Comparison of ENCODE assay signal across 8 cellular contexts in genomic region chr1:110524311-110525249, GRCh38. TPM values are rescaled to one million over a fixed set of nuclear protein-coding genes. Genes with fewer than 3 reads are reported as not detected.
DNase-seq lines count a peak whose midpoint lies in the region; ATAC-seq, FAIRE-seq and TF ChIP-seq lines count a peak whose summit lies in the region.

No MANE protein-coding gene starts in this region.

- FAIRE-seq in keratinocyte (lab: Jason Lieb, UNC), result peak; percentile 41

- H3K4me1 ChIP-seq in keratinocyte (ENCODE audit: control insufficient read depth, extremely low read depth, insufficient read depth, low read length), result peaks cover 12% of the 10 kb centered on the region
- no peaks in the 10 kb centered on the region for H3K4me1 ChIP-seq in uterus

- intact Hi-C loops in uterus (cut with DNase I; ENCODE audit: low total_unique reads), result no loop called here

- H3K27me3 ChIP-seq in brain microvascular endothelial cell (replicated peaks), result peaks cover 6% of the 10 kb centered on the region
- H3K27me3 ChIP-seq in keratinocyte (ENCODE audit: control insufficient read depth, extremely low read depth, insufficient read depth, low read length), result peaks cover 17% of the 10 kb centered on the region
- H3K27me3 ChIP-seq in uterus, result no peaks in the 10 kb centered on the region

- no peak overlapping the region for H3K9ac ChIP-seq in keratinocyte (ENCODE audit: control insufficient read depth, extremely low read depth, insufficient read depth, low read length)

- in situ Hi-C loops in brain microvascular endothelial cell (cut with HindIII; ENCODE audit: low pct_ligation_motif_present, low sequenced_read_pairs), result no loop called here

- no peaks in the 10 kb centered on the region for H3K79me2 ChIP-seq in keratinocyte (ENCODE audit: control insufficient read depth, insufficient read depth, low read length)

- TF ChIP-seq POLR2A in uterus (IDR thresholded peaks at IDR 0.05), result no peak

- H3K4me3 ChIP-seq in brain microvascular endothelial cell (ENCODE audit: low read depth, low read length) (no peak overlapping the region), keratinocyte (ENCODE audit: control insufficient read depth in 2 of 3, extremely low read depth in 1 of 3, insufficient read depth in 2 of 3, low read depth in 1 of 3, low read length in 3 of 3) (no peak overlapping the region), uterus (no peak overlapping the region)

- ATAC-seq in HG02623 (IDR thresholded peaks at IDR 0.05; ENCODE audit: unreplicated experiment), result no peak

- POLR2A ChIA-PET in GM10248 (lab: Yijun Ruan, JAX), result no interaction called here

- DNase-seq in GM10248 (ENCODE audit: extremely low spot score) (peak; percentile 72), NCI-H1417 treated with DMSO at 0.1 percent for 48 hours (lab: John Stamatoyannopoulos, UW) (peak; percentile 17), T-helper 9 cell (peak; percentile 33), brain microvascular endothelial cell (peak; percentile 17), keratinocyte (ENCODE audit: low read depth, low spot score) (no peak), uterus (no peak)
- peak; percentile 46 for DNase-seq in stimulated activated CD4-positive, alpha-beta T cell treated with anti-CD3 and anti-CD28 coated beads, Interleukin-4, amount 100 ng/mL, for 1 hour

- TF ChIP-seq CTCF in GM10248 (IDR thresholded peaks at IDR 0.05; ENCODE audit: control extremely low read depth, extremely low read depth, low read depth, missing control alignments), result peak; percentile 63
- TF ChIP-seq CTCF in brain microvascular endothelial cell (IDR thresholded peaks at IDR 0.05; ENCODE audit: low read depth, low read length, missing control alignments), result peak; percentile 79
- TF ChIP-seq CTCF in keratinocyte (optimal IDR thresholded peaks at IDR 0.05 in 1 of 3, IDR thresholded peaks at IDR 0.05 in 1 of 3, conservative IDR thresholded peaks at IDR 0.05 in 1 of 3; ENCODE audit: extremely low read depth in 1 of 3, insufficient read depth in 2 of 3, low read length in 3 of 3), result peak; percentile 81 to 94 (median 94)
- TF ChIP-seq CTCF in uterus (IDR thresholded peaks at IDR 0.05), result peak in 1 of 4 experiments; percentile 22

- H3K4me2 ChIP-seq in keratinocyte (ENCODE audit: control insufficient read depth, extremely low read depth, insufficient read depth, low read depth, low read length), result peak overlapping the region; percentile 54

- no peaks in the 10 kb centered on the region for H3K9me1 ChIP-seq in keratinocyte (ENCODE audit: control insufficient read depth, extremely low read depth, insufficient read depth, low read length)

- H3K27ac ChIP-seq in brain microvascular endothelial cell, result no peak overlapping the region
- no peak overlapping the region for H3K27ac ChIP-seq in keratinocyte (ENCODE audit: control insufficient read depth, insufficient read depth, low read length)
- no peak overlapping the region for H3K27ac ChIP-seq in uterus

- H3K36me3 ChIP-seq in brain microvascular endothelial cell (replicated peaks) (no peaks in the 10 kb centered on the region), keratinocyte (ENCODE audit: control insufficient read depth in 2 of 2, extremely low read depth in 1 of 2, insufficient read depth in 2 of 2, low read length in 2 of 2) (no peaks in the 10 kb centered on the region), uterus (no peaks in the 10 kb centered on the region)

- no peaks in the 10 kb centered on the region for H4K20me1 ChIP-seq in keratinocyte (ENCODE audit: control insufficient read depth, extremely low read depth, insufficient read depth, low read length)

- H3K9me3 ChIP-seq in keratinocyte (ENCODE audit: control insufficient read depth, low read depth, low read length), result no peaks in the 10 kb centered on the region
- no peaks in the 10 kb centered on the region for H3K9me3 ChIP-seq in uterus

- H2AFZ ChIP-seq in keratinocyte (ENCODE audit: control insufficient read depth, low read length), result no peak overlapping the region

- dilution Hi-C loops in keratinocyte (cut with MboI; ENCODE audit: extremely low pct_ligation_motif_present, low sequenced_read_pairs), result no loop called here

- CTCF ChIA-PET in GM10248 (lab: Yijun Ruan, JAX), result interaction anchor here (0.9 to 7.6 kb wide), 20 partner anchors 8 to 334 kb away, joined by 3 to 53 read pairs (median 4); no protein-coding TSS in a partner anchor

RNA-seq across cellular contexts. Expression of gene KCNA10, which starts 5.6 kb away (rescaled TPM):
- polyA plus RNA-seq in keratinocyte, result not detected in 3 replicates
- not detected for polyA plus RNA-seq in keratinocyte (2011; ENCODE audit: low read depth)
- polyA plus RNA-seq in keratinocyte (2011; cell fraction: cytosol; rRNA removed), result not detected in 2 replicates
- polyA plus RNA-seq in keratinocyte (2011; cell fraction: nucleus; rRNA removed), result 0.05 TPM in 1 of 2 replicates, not detected in the other
- polyA plus RNA-seq in keratinocyte (2012; ENCODE audit: low replicate concordance), result not detected in 2 replicates
- polyA minus RNA-seq in keratinocyte, result not detected in 3 replicates
- polyA minus RNA-seq in keratinocyte (2011; cell fraction: cytosol; rRNA and poly(A)+ RNA removed), result not detected
- polyA minus RNA-seq in keratinocyte (2011; cell fraction: nucleus; rRNA and poly(A)+ RNA removed), result not detected in 2 replicates
- total RNA-seq in uterus, result not detected

Comparison
In these comparisons a context has a peak if more than half of its experiments do, and no peak if none do; other contexts are left out.
1. DNase-seq: peak in GM10248 (single experiment), NCI-H1417 treated with DMSO at 0.1 percent for 48 hours (single experiment), T-helper 9 cell (single experiment), brain microvascular endothelial cell (single experiment) and stimulated activated CD4-positive, alpha-beta T cell treated with anti-CD3 and anti-CD28 coated beads, Interleukin-4, amount 100 ng/mL, for 1 hour (single experiment); none in keratinocyte (single experiment) and uterus (0 of 2).